In genomic region chr12:103833891-103834290, GRCh38 we compare ENCODE assay signal across 16 cellular contexts. TPM values are rescaled to one million over a fixed set of nuclear protein-coding genes. Genes with fewer than 3 reads are reported as not detected.
A peak's percentile ranks its signal among the peaks of the same experiment; 100 is the strongest.
DNase-seq lines count a peak whose midpoint lies in the region; FAIRE-seq and TF ChIP-seq lines count a peak whose summit lies in the region.
"Had no signal": no experiment of that assay in that cellular context is flagged by ENCODE, and none has a peak within 500 bp of the region (broad histone marks: within the 10 kb centered on the region; RNA-seq: fewer than 3 reads in every experiment).

No MANE protein-coding gene starts in this region.

- H3K4me3 Mint-ChIP-seq in osteocyte (ENCODE audit: unreplicated experiment): no peak overlapping the region
- H3K4me3 Mint-ChIP-seq in activated naive CD4-positive, alpha-beta T cell treated with anti-CD3 and anti-CD28 coated beads for 36 hours: no peak overlapping the region
- H3K4me3 Mint-ChIP-seq: activated naive CD4-positive, alpha-beta T cell treated with anti-CD3 and anti-CD28 coated beads, Interleukin-2, amount 50 U/mL, for 24 hours had no signal

- peaks cover 7% of the 10 kb centered on the region; the same call in 1 of the 2 replicates for H3K79me1 ChIP-seq in H1 (ENCODE audit: low read depth, low read length)

- H3K36me3 ChIP-seq in H1 (ENCODE audit: control insufficient read depth in 2 of 4, insufficient read depth in 4 of 4, low read length in 3 of 4): no peaks in the 10 kb centered on the region
- H3K36me3 ChIP-seq in Karpas-422 (ENCODE audit: insufficient read depth, low read length): no peaks in the 10 kb centered on the region

- H3K27ac Mint-ChIP-seq in osteocyte (ENCODE audit: unreplicated experiment): peak overlapping the region; percentile 75
- H3K27ac Mint-ChIP-seq in activated naive CD4-positive, alpha-beta T cell treated with anti-CD3 and anti-CD28 coated beads for 36 hours: no peak overlapping the region
- H3K27ac Mint-ChIP-seq: activated naive CD4-positive, alpha-beta T cell treated with anti-CD3 and anti-CD28 coated beads, Interleukin-2, amount 50 U/mL, for 24 hours had no signal

- H2AK5ac ChIP-seq in H1 (ENCODE audit: low read depth, low read length): no peak overlapping the region

- H4K8ac ChIP-seq in H1 (ENCODE audit: extremely low read depth, insufficient read depth, low read length): no peak overlapping the region

- H3K14ac ChIP-seq in H1 (ENCODE audit: insufficient read length): no peak overlapping the region

- no peak overlapping the region for H2BK5ac ChIP-seq in H1 (ENCODE audit: low read depth, low read length)

- H3K79me2 ChIP-seq in H1 (ENCODE audit: control insufficient read depth in 1 of 2, insufficient read depth in 2 of 2, low read length in 2 of 2) (peaks cover 0 to 72% of the 10 kb centered on the region in 2 experiments), Karpas-422 (ENCODE audit: low read length) (no peaks in the 10 kb centered on the region)

- no peak overlapping the region for H3K4me3 ChIP-seq in H1 (ENCODE audit: extremely low read depth in 1 of 4, insufficient read depth in 2 of 4, low read depth in 3 of 4, low read length in 4 of 4)
- no peak overlapping the region for H3K4me3 ChIP-seq in Karpas-422 (ENCODE audit: low read length)

- no peak overlapping the region for H4K91ac ChIP-seq in H1 (replicated peaks; ENCODE audit: insufficient read length, low read length)

- no peak overlapping the region for H2BK15ac ChIP-seq in H1 (ENCODE audit: low read length)

- TF ChIP-seq POLR2A in H1 (IDR thresholded peaks at IDR 0.05; ENCODE audit: control extremely low read depth in 1 of 2, low read depth in 2 of 2, low read length in 2 of 2): no peak

- H3K27me3 ChIP-seq in H1 (replicated peaks in 1 of 4; ENCODE audit: control insufficient read depth in 3 of 4, extremely low read depth in 1 of 4, insufficient read depth in 3 of 4, low read length in 3 of 4) (no peaks in the 10 kb centered on the region), Karpas-422 (ENCODE audit: low read length) (no peaks in the 10 kb centered on the region; the same call in 1 of the 2 replicates)

- 81% methylated on average over 2 of the region's 2 CpGs; no CpG with 5 or more reads in 1 of the 2 experiments for WGBS in H1 (ENCODE audit: extremely low coverage in 1 of 2, insufficient coverage in 1 of 2, insufficient read length in 1 of 2, insufficient replicate concordance in 2 of 2, low coverage in 1 of 2, low lambda C conversion rate in 2 of 2, missing lambda C conversion rate in 1 of 2), 2 experiments

- no peak overlapping the region for H3K4ac ChIP-seq in H1 (replicated peaks; ENCODE audit: insufficient read length, low read depth, low read length)

- H3K9me2 ChIP-seq in Karpas-422 (replicated peaks; ENCODE audit: insufficient read depth, low read length): no peaks in the 10 kb centered on the region

- TF ChIP-seq CTCF in H1 (IDR thresholded peaks at IDR 0.05; ENCODE audit: control extremely low read depth in 1 of 3, insufficient read depth in 1 of 3, low read depth in 1 of 3, low read length in 3 of 3): peak; percentile 40 to 55 (median 46)
- TF ChIP-seq CTCF in osteocyte (IDR thresholded peaks at IDR 0.05): no peak

- H3K9me3 Mint-ChIP-seq in osteocyte (ENCODE audit: unreplicated experiment): peaks cover 10% of the 10 kb centered on the region
- peaks cover 8% of the 10 kb centered on the region for H3K9me3 Mint-ChIP-seq in activated naive CD4-positive, alpha-beta T cell treated with anti-CD3 and anti-CD28 coated beads for 36 hours
- H3K9me3 Mint-ChIP-seq: activated naive CD4-positive, alpha-beta T cell treated with anti-CD3 and anti-CD28 coated beads, Interleukin-2, amount 50 U/mL, for 24 hours had no signal

- POLR2A ChIA-PET in H1 (lab: Charles Lee; ENCODE audit: partially characterized antibody): interaction anchor here (1.8 kb wide), 1 partner anchor 8 kb away, joined by 5 read pairs; the partner anchor contains the start of gene NT5DC3

- intact Hi-C loops in activated naive CD4-positive, alpha-beta T cell treated with anti-CD3 and anti-CD28 coated beads for 36 hours (cut with micrococcal nuclease): no loop called here

- H3K27ac ChIP-seq in H1 (ENCODE audit: low read depth, low read length) (no peak overlapping the region), Karpas-422 (ENCODE audit: low read length) (no peak overlapping the region)

- peaks cover 50% of the 10 kb centered on the region for H3K4me1 Mint-ChIP-seq in osteocyte (ENCODE audit: unreplicated experiment)
- peaks cover 10% of the 10 kb centered on the region for H3K4me1 Mint-ChIP-seq in activated naive CD4-positive, alpha-beta T cell treated with anti-CD3 and anti-CD28 coated beads for 36 hours (ENCODE audit: low read depth)

- no peak overlapping the region for H3K4me2 ChIP-seq in H1 (ENCODE audit: insufficient read depth in 1 of 2, low read depth in 2 of 2, low read length in 2 of 2)
- H3K4me2 ChIP-seq in Karpas-422 (ENCODE audit: low read depth, low read length, poor library complexity, severe bottlenecking): no peak overlapping the region

- no peak overlapping the region for H2BK120ac ChIP-seq in H1 (replicated peaks; ENCODE audit: low read depth, low read length)

- H2AFZ ChIP-seq in H1 (ENCODE audit: low read length): no peak overlapping the region
- no peak overlapping the region for H2AFZ ChIP-seq in Karpas-422 (ENCODE audit: low read length)

- H3K18ac ChIP-seq in H1 (ENCODE audit: extremely low read depth, low read length): no peak overlapping the region

- FAIRE-seq in H1 (lab: Jason Lieb, UNC): peak; percentile 71
- FAIRE-seq: H54 had no signal

- H3K9ac ChIP-seq in H1 (replicated peaks in 1 of 4; ENCODE audit: extremely low read depth in 1 of 4, low read depth in 3 of 4, low read length in 3 of 4): no peak overlapping the region
- H3K9ac ChIP-seq in Karpas-422 (ENCODE audit: low read length): no peak overlapping the region

- CTCF ChIA-PET in H1 (lab: Charles Lee; ENCODE audit: partially characterized antibody): interaction anchor here (1.0 to 3.0 kb wide), 11 partner anchors 14 to 96 kb away, joined by 3 to 11 read pairs (median 4); partner anchors contain the start of gene HSP90B1
- CTCF ChIA-PET in activated naive CD4-positive, alpha-beta T cell treated with anti-CD3 and anti-CD28 coated beads for 36 hours (lab: Charles Lee): no interaction called here

- no peak overlapping the region for H3K56ac ChIP-seq in H1 (replicated peaks; ENCODE audit: insufficient read length, low read depth, low read length)

- H3K23ac ChIP-seq in H1 (ENCODE audit: insufficient read length): no peak overlapping the region

- H3K9me3 ChIP-seq in H1 (ENCODE audit: insufficient read depth in 2 of 2, low read depth in 1 of 2, low read length in 1 of 2) (no peaks in the 10 kb centered on the region), Karpas-422 (ENCODE audit: low read length) (no peaks in the 10 kb centered on the region)

- H3K23me2 ChIP-seq in H1 (ENCODE audit: low read depth, low read length): no peaks in the 10 kb centered on the region

- H3K36me3 Mint-ChIP-seq in osteocyte (ENCODE audit: unreplicated experiment): peaks cover 3% of the 10 kb centered on the region
- H3K36me3 Mint-ChIP-seq in activated naive CD4-positive, alpha-beta T cell treated with anti-CD3 and anti-CD28 coated beads for 36 hours (ENCODE audit: low read depth): peaks cover 18% of the 10 kb centered on the region

- peak; percentile 17 for DNase-seq in EH (ENCODE audit: low read depth)
- DNase-seq in NCI-H69 (lab: John Stamatoyannopoulos, UW): peak; percentile 24
- DNase-seq in H1 (ENCODE audit: low read depth in 1 of 2, low spot score in 2 of 2): peak in 1 of 2 experiments; percentile 10
- DNase-seq in osteocyte (ENCODE audit: extremely low spot score, unreplicated experiment): no peak
- DNase-seq in Karpas-422: no peak
- no peak for DNase-seq in activated naive CD4-positive, alpha-beta T cell treated with anti-CD3 and anti-CD28 coated beads for 36 hours
- no peak for DNase-seq in nucleus accumbens (lab: John Stamatoyannopoulos, UW)
- DNase-seq in ureter (ENCODE audit: low spot score): no peak
- DNase-seq: activated CD8-positive, alpha-beta memory T cell treated with anti-CD3 and anti-CD28 coated beads, Interleukin-2, amount 50 U/mL, for 4 hours; caudate nucleus; hippocampal formation; left ventricle myocardium superior; NCI-H345; stimulated activated naive CD4-positive, alpha-beta T cell had no signal

- H4K5ac ChIP-seq in H1 (ENCODE audit: insufficient read length, low read depth, low read length): no peak overlapping the region

- H4K20me1 ChIP-seq in H1 (replicated peaks in 1 of 2; ENCODE audit: control insufficient read depth in 1 of 2, insufficient read depth in 2 of 2, low read length in 2 of 2) (peaks cover 0 to 9% of the 10 kb centered on the region in 2 experiments), Karpas-422 (ENCODE audit: insufficient read depth, low read depth, low read length) (0 out of 2 replicates have a peak, but pooled peaks cover 10% of the 10 kb centered on the region)

- TF ChIP-seq EP300 in H1 (IDR thresholded peaks at IDR 0.05; ENCODE audit: borderline replicate concordance in 1 of 2, low read depth in 2 of 2, low read length in 2 of 2): no peak

- TF ChIP-seq RAD21 in H1 (IDR thresholded peaks at IDR 0.05 in 1 of 2, conservative IDR thresholded peaks at IDR 0.05 in 1 of 2; ENCODE audit: low read depth in 2 of 2, low read length in 2 of 2): peak; percentile 36 to 39; a peak in 3 of 4 replicates

- H2BK12ac ChIP-seq in H1 (ENCODE audit: low read depth, low read length): no peak overlapping the region

- H2BK20ac ChIP-seq in H1 (ENCODE audit: low read length): no peak overlapping the region

- H3K4me1 ChIP-seq in H1 (replicated peaks in 1 of 4; ENCODE audit: control insufficient read depth in 3 of 4, insufficient read depth in 4 of 4, low read length in 3 of 4) (peaks cover 0 to 3% (median 0%) of the 10 kb centered on the region in 4 experiments; a peak in 1 of 7 replicates), Karpas-422 (ENCODE audit: low read length) (peaks cover 18% of the 10 kb centered on the region)

- H3K27me3 Mint-ChIP-seq in osteocyte (ENCODE audit: unreplicated experiment): no peaks in the 10 kb centered on the region
- H3K27me3 Mint-ChIP-seq in activated naive CD4-positive, alpha-beta T cell treated with anti-CD3 and anti-CD28 coated beads for 36 hours (ENCODE audit: low read depth): no peaks in the 10 kb centered on the region
- H3K27me3 Mint-ChIP-seq: activated naive CD4-positive, alpha-beta T cell treated with anti-CD3 and anti-CD28 coated beads, Interleukin-2, amount 50 U/mL, for 24 hours had no signal

RNA-seq across cellular contexts. Expression of gene NT5DC3, which starts 7.1 kb away (rescaled TPM):
- 11.9 and 14.8 TPM in 2 replicates for total RNA-seq in H1 (2021; fragmentation: NEBNext Ultra II Directional; extraction: Animal tissue kit (Norgen Biotek cat#: 25700))
- polyA plus RNA-seq in H1 (2011; rRNA removed): 4.1 and 5.4 TPM in 2 replicates
- polyA plus RNA-seq in H1 (2011; cell fraction: cytosol; rRNA removed): 4.9 TPM
- polyA plus RNA-seq in H1 (2011; cell fraction: nucleus; rRNA removed): 5.4 TPM
- polyA plus RNA-seq in H1 (2012, experiment 1 of 2): 5.2 to 8.3 TPM (median 6.4 TPM) in 4 replicates
- 0.63 TPM for polyA plus RNA-seq in H1 (2012, experiment 2 of 2)
- 4.5 TPM for polyA plus RNA-seq in H1 (2013, experiment 1 of 2)
- 4.9 TPM for polyA plus RNA-seq in H1 (2013, experiment 2 of 2)
- polyA minus RNA-seq in H1 (2011; rRNA and poly(A)+ RNA removed): 8.4 and 9.0 TPM in 2 replicates
- 5.0 TPM for polyA minus RNA-seq in H1 (2011; cell fraction: cytosol; rRNA and poly(A)+ RNA removed)
- 9.2 TPM for polyA minus RNA-seq in H1 (2011; cell fraction: nucleus; rRNA and poly(A)+ RNA removed)
- 11.3 and 12.5 TPM in 2 replicates for total RNA-seq in osteocyte
- total RNA-seq in Karpas-422 (2014; rRNA removed; shearing (Covaris generic); ENCODE audit: low replicate concordance): 1.5 and 1.7 TPM in 2 replicates
- total RNA-seq in activated naive CD4-positive, alpha-beta T cell treated with anti-CD3 and anti-CD28 coated beads for 36 hours: 1 to 10 TPM; 6.0 to 6.4 TPM
- 11.0 TPM for total RNA-seq in ureter

Comparison
In these comparisons a context has a peak if more than half of its experiments do, and no peak if none do; other contexts are left out.
1. DNase-seq: peak in EH (single experiment) and NCI-H69 (single experiment); none in osteocyte (single experiment), Karpas-422 (single experiment), activated naive CD4-positive, alpha-beta T cell treated with anti-CD3 and anti-CD28 coated beads for 36 hours (single experiment), nucleus accumbens (0 of 56) and ureter (single experiment).